8 cellular contexts compared by ENCODE assay signal in genomic region chr11:119307219-119307618, GRCh38. TPM values are rescaled to one million over a fixed set of nuclear protein-coding genes. Genes with fewer than 3 reads are reported as not detected.
A peak's percentile ranks its signal among the peaks of the same experiment; 100 is the strongest.
DNase-seq lines count a peak whose midpoint lies in the region; TF ChIP-seq lines count a peak whose summit lies in the region.
"Had no signal": no experiment of that assay in that cellular context is flagged by ENCODE, and none has a peak within 500 bp of the region (broad histone marks: within the 10 kb centered on the region; RNA-seq: fewer than 3 reads in every experiment).

No MANE protein-coding gene starts in this region.

- no peaks in the 10 kb centered on the region for H3K27me3 ChIP-seq in endodermal cell (ENCODE audit: control insufficient read depth, insufficient read depth, low read length, poor library complexity, severe bottlenecking)
- H3K27me3 ChIP-seq: Peyer's patch had no signal

- peaks cover 9% of the 10 kb centered on the region for H3K4me1 Mint-ChIP-seq in endodermal cell
- no peaks in the 10 kb centered on the region for H3K4me1 Mint-ChIP-seq in progenitor cell of endocrine pancreas (ENCODE audit: low read depth)

- POLR2A ChIA-PET in OCI-LY7 (lab: Charles Lee): interaction anchor here (0.6 to 0.7 kb wide), 2 partner anchors 171 to 703 kb away, joined by 3 to 4 read pairs; no protein-coding TSS in a partner anchor

- H3K36me3 ChIP-seq in OCI-LY7 (ENCODE audit: insufficient read depth, low read length): peaks cover 31% of the 10 kb centered on the region
- H3K36me3 ChIP-seq in endodermal cell (ENCODE audit: control insufficient read depth, insufficient read depth, low read length): peaks cover 35% of the 10 kb centered on the region

- H2AFZ ChIP-seq in OCI-LY7 (ENCODE audit: low read length): no peak overlapping the region

- H3K27me3 Mint-ChIP-seq in endodermal cell (ENCODE audit: insufficient read depth): no peaks in the 10 kb centered on the region
- no peaks in the 10 kb centered on the region for H3K27me3 Mint-ChIP-seq in progenitor cell of endocrine pancreas

- H3K27ac Mint-ChIP-seq in endodermal cell: no peak overlapping the region
- H3K27ac Mint-ChIP-seq in progenitor cell of endocrine pancreas: no peak overlapping the region

- no CpG with 5 or more reads among the region's 1 CpG for WGBS in endodermal cell (ENCODE audit: insufficient coverage in 1 of 2, insufficient read length in 1 of 2), 2 experiments

- CTCF ChIA-PET in OCI-LY7 (lab: Charles Lee; ENCODE audit: unreplicated experiment): interaction anchor here (0.6 to 1.8 kb wide), 3 partner anchors 10 to 74 kb away, joined by 3 to 5 read pairs (median 4); no protein-coding TSS in a partner anchor

- H3K9me3 ChIP-seq in OCI-LY7 (ENCODE audit: low read length) (no peaks in the 10 kb centered on the region), endodermal cell (ENCODE audit: control insufficient read depth, low read length) (no peaks in the 10 kb centered on the region)
- H3K9me3 ChIP-seq: Peyer's patch had no signal

- H3K9me2 ChIP-seq in OCI-LY7 (ENCODE audit: insufficient read depth, low read length): no peaks in the 10 kb centered on the region

- no peak overlapping the region for H3K4me3 Mint-ChIP-seq in endodermal cell
- no peak overlapping the region for H3K4me3 Mint-ChIP-seq in progenitor cell of endocrine pancreas (ENCODE audit: low read depth)

- H3K4me2 ChIP-seq in OCI-LY7 (ENCODE audit: low read length): no peak overlapping the region

- peaks cover 41% of the 10 kb centered on the region for H3K36me3 Mint-ChIP-seq in endodermal cell (ENCODE audit: low read depth)
- peaks cover 5% of the 10 kb centered on the region for H3K36me3 Mint-ChIP-seq in progenitor cell of endocrine pancreas (ENCODE audit: insufficient read depth)

- TF ChIP-seq CTCF in GM10266 (IDR thresholded peaks at IDR 0.05; ENCODE audit: control insufficient read depth, insufficient read depth, low read depth, missing control alignments): peak; percentile 14
- TF ChIP-seq CTCF in OCI-LY7 (conservative IDR thresholded peaks at IDR 0.05; ENCODE audit: low read length): peak; percentile 48
- TF ChIP-seq CTCF in endodermal cell (conservative IDR thresholded peaks at IDR 0.05): peak; percentile 55
- TF ChIP-seq CTCF in retinal pigment epithelial cell (conservative IDR thresholded peaks at IDR 0.05; ENCODE audit: low read depth, low read length): peak; percentile 40
- no peak for TF ChIP-seq CTCF in progenitor cell of endocrine pancreas (IDR thresholded peaks at IDR 0.05; ENCODE audit: unreplicated experiment)

- DNase-seq in GM10266 (ENCODE audit: extremely low spot score) (no peak), OCI-LY7 (ENCODE audit: low spot score) (no peak), endodermal cell (peak; percentile 71), retinal pigment epithelial cell (ENCODE audit: low read depth) (no peak), progenitor cell of endocrine pancreas (ENCODE audit: low spot score, unreplicated experiment) (no peak), LoVo (ENCODE audit: low spot score) (no peak)
- no peak for DNase-seq in activated effector memory CD4-positive, alpha-beta T cell treated with Interleukin-2 at 50 U/mL for 16 hours
- DNase-seq: Peyer's patch had no signal

- H3K27ac ChIP-seq in OCI-LY7 (ENCODE audit: low read depth, low read length, poor library complexity, severe bottlenecking) (no peak overlapping the region), endodermal cell (ENCODE audit: low read depth, low read length) (peak overlapping the region; percentile 48)

- H3K4me1 ChIP-seq in OCI-LY7 (ENCODE audit: insufficient read depth, low read length, poor library complexity, severe bottlenecking): no peaks in the 10 kb centered on the region
- H3K4me1 ChIP-seq in endodermal cell (ENCODE audit: control insufficient read depth, insufficient read depth, low read length): no peaks in the 10 kb centered on the region
- H3K4me1 ChIP-seq: Peyer's patch had no signal

- H3K4me3 ChIP-seq in OCI-LY7 (ENCODE audit: low read depth, low read length, poor library complexity, severe bottlenecking) (no peak overlapping the region), endodermal cell (ENCODE audit: low read length) (no peak overlapping the region), retinal pigment epithelial cell (ENCODE audit: low read length) (no peak overlapping the region)
- H3K4me3 ChIP-seq: Peyer's patch had no signal

- BruUV-seq in OCI-LY7 (replicated peaks; lab: Mats Ljungman, UMichigan): no TSS peak

- no peak overlapping the region for H3K9ac ChIP-seq in endodermal cell (ENCODE audit: extremely low read depth, low read length, poor library complexity, severe bottlenecking)

- no peaks in the 10 kb centered on the region for H3K9me3 Mint-ChIP-seq in endodermal cell
- no peaks in the 10 kb centered on the region for H3K9me3 Mint-ChIP-seq in progenitor cell of endocrine pancreas (ENCODE audit: low read depth)

- H4K20me1 ChIP-seq in OCI-LY7 (ENCODE audit: insufficient read depth, low read length): no peaks in the 10 kb centered on the region

- intact Hi-C loops in OCI-LY7 (cut with micrococcal nuclease; ENCODE audit: unreplicated experiment): no loop called here

- no peaks in the 10 kb centered on the region for H3K79me2 ChIP-seq in OCI-LY7 (ENCODE audit: insufficient read depth, low read depth, low read length)

RNA-seq across cellular contexts. Expression of gene MCAM, which starts 9.7 kb away (rescaled TPM):
- total RNA-seq in OCI-LY7 (2014; rRNA removed; shearing (Covaris generic)): 0.69 and 2.6 TPM in 2 replicates
- total RNA-seq in OCI-LY7 (2022) (1.3 and 3.2 TPM in 2 replicates), endodermal cell (10 to 100 TPM; 21.9 to 28.3 TPM), progenitor cell of endocrine pancreas (9.8 and 12.7 TPM in 2 replicates)
- polyA plus RNA-seq in endodermal cell (2013, experiment 1 of 2): 18.9 TPM
- 19.8 TPM for polyA plus RNA-seq in endodermal cell (2013, experiment 2 of 2)

RNA-seq across cellular contexts. Expression of gene RNF26, which starts 27.1 kb away (rescaled TPM):
- 11.7 and 13.9 TPM in 2 replicates for total RNA-seq in OCI-LY7 (2014; rRNA removed; shearing (Covaris generic))
- total RNA-seq in OCI-LY7 (2022): 52.5 and 56.2 TPM in 2 replicates
- total RNA-seq in endodermal cell: 10 to 100 TPM; 51.8 to 76.3 TPM
- 65.6 TPM for polyA plus RNA-seq in endodermal cell (2013, experiment 1 of 2)
- 64.4 TPM for polyA plus RNA-seq in endodermal cell (2013, experiment 2 of 2)
- total RNA-seq in progenitor cell of endocrine pancreas: 30.3 and 34.2 TPM in 2 replicates

RNA-seq across cellular contexts. Expression of gene C1QTNF5, which starts 33.5 kb away (rescaled TPM):
- total RNA-seq in OCI-LY7 (2014; rRNA removed; shearing (Covaris generic)): not detected in 2 replicates
- total RNA-seq in OCI-LY7 (2022) (not detected in 2 replicates), endodermal cell (under 1 TPM; 0.62 to 0.66 TPM), progenitor cell of endocrine pancreas (0.31 and 0.40 TPM in 2 replicates)
- polyA plus RNA-seq in endodermal cell (2013, experiment 1 of 2): 5.5 TPM
- polyA plus RNA-seq in endodermal cell (2013, experiment 2 of 2): 4.8 TPM

RNA-seq across cellular contexts. Expression of gene MFRP, which starts 39.3 kb away (rescaled TPM):
- total RNA-seq in OCI-LY7 (2014; rRNA removed; shearing (Covaris generic)): not detected in 2 replicates
- total RNA-seq in OCI-LY7 (2022) (not detected in 2 replicates), endodermal cell (not detected), progenitor cell of endocrine pancreas (not detected in 2 replicates)
- not detected for polyA plus RNA-seq in endodermal cell (2013, experiment 1 of 2)
- not detected for polyA plus RNA-seq in endodermal cell (2013, experiment 2 of 2)
- total RNA-seq: Peyer's patch had no signal
